21 cellular contexts compared by ENCODE assay signal in genomic region chr9:88645172-88645868, GRCh38.
DNase-seq lines count a peak whose midpoint lies in the region; ATAC-seq, FAIRE-seq and TF ChIP-seq lines count a peak whose summit lies in the region.
"Had no signal": no experiment of that assay in that cellular context is flagged by ENCODE, and none has a peak within 500 bp of the region (broad histone marks: within the 10 kb centered on the region; RNA-seq: fewer than 3 reads in every experiment).

No MANE protein-coding gene starts in this region.

- peak; percentile 90 for FAIRE-seq in endometrium (lab: Jason Lieb, UNC)

- no peak for TF ChIP-seq POLR2A in Peyer's patch (IDR thresholded peaks at IDR 0.05)

- no peaks in the 10 kb centered on the region for H3K4me1 ChIP-seq in aorta (ENCODE audit: control insufficient read depth in 1 of 2, insufficient read depth in 2 of 2, low read length in 2 of 2)
- no peaks in the 10 kb centered on the region for H3K4me1 ChIP-seq in Peyer's patch
- H3K4me1 ChIP-seq: gastrocnemius medialis had no signal

- no peaks in the 10 kb centered on the region for H3K36me3 Mint-ChIP-seq in mesothelial cell of epicardium
- H3K36me3 Mint-ChIP-seq: CD8-positive, alpha-beta memory T cell; stimulated activated effector memory CD8-positive, alpha-beta T cell treated with anti-CD3 and anti-CD28 coated beads, Interleukin-12 subunit alpha, Interleukin-12 subunit beta, amount 100 ng/mL, for 72 hours had no signal

- no peak for ATAC-seq in aorta (ENCODE audit: low FRiP score)
- ATAC-seq: gastrocnemius medialis; stimulated activated effector memory CD8-positive, alpha-beta T cell treated with anti-CD3 and anti-CD28 coated beads, Interleukin-12 subunit alpha, Interleukin-12 subunit beta, amount 100 ng/mL, for 72 hours had no signal

- TF ChIP-seq CTCF in LNCaP clone FGC (IDR thresholded peaks at IDR 0.05; ENCODE audit: control insufficient read depth, extremely low read depth, insufficient read depth) (no peak), mesothelial cell of epicardium (IDR thresholded peaks at IDR 0.05; ENCODE audit: unreplicated experiment) (no peak), Peyer's patch (IDR thresholded peaks at IDR 0.05) (no peak)

- WGBS in aorta, 2 donors: 60 to 63% methylated on average over 7 of the region's 7 CpGs

- peaks cover 3% of the 10 kb centered on the region for H3K4me1 Mint-ChIP-seq in mesothelial cell of epicardium
- H3K4me1 Mint-ChIP-seq: CD8-positive, alpha-beta memory T cell; stimulated activated effector memory CD8-positive, alpha-beta T cell treated with anti-CD3 and anti-CD28 coated beads, Interleukin-12 subunit alpha, Interleukin-12 subunit beta, amount 100 ng/mL, for 72 hours had no signal

- intact Hi-C loops in aorta (cut with DNase I): loop anchor here in 1 of 2 donors (5.0 kb wide), 1 partner anchor 38 kb away; no protein-coding TSS in a partner anchor

- no peak overlapping the region for H3K27ac ChIP-seq in aorta (ENCODE audit: low read depth in 1 of 2, low read length in 2 of 2)
- H3K27ac ChIP-seq in Peyer's patch: no peak overlapping the region
- H3K27ac ChIP-seq: gastrocnemius medialis had no signal

- H3K27me3 ChIP-seq in aorta (ENCODE audit: control insufficient read depth in 1 of 2, insufficient read depth in 2 of 2, low read length in 1 of 2) (no peaks in the 10 kb centered on the region), Peyer's patch (no peaks in the 10 kb centered on the region)
- H3K27me3 ChIP-seq: gastrocnemius medialis, thyroid gland had no signal

- H3K27ac Mint-ChIP-seq in mesothelial cell of epicardium: peak overlapping the region; percentile 85
- H3K27ac Mint-ChIP-seq: CD8-positive, alpha-beta memory T cell; stimulated activated effector memory CD8-positive, alpha-beta T cell treated with anti-CD3 and anti-CD28 coated beads, Interleukin-12 subunit alpha, Interleukin-12 subunit beta, amount 100 ng/mL, for 72 hours; T-helper 1 cell treated with Interleukin-12 subunit alpha and Interleukin-12 subunit beta and Interleukin-4 antibody, amounts not matched to agents 30 μg/mL and 1 μg/mL, for 36 hours had no signal

- H3K9me3 ChIP-seq in aorta (ENCODE audit: control insufficient read depth, low read length) (peaks cover 4% of the 10 kb centered on the region), Peyer's patch (no peaks in the 10 kb centered on the region)
- H3K9me3 ChIP-seq: gastrocnemius medialis, thyroid gland had no signal

- H3K9me3 Mint-ChIP-seq in mesothelial cell of epicardium: peaks cover 11% of the 10 kb centered on the region
- H3K9me3 Mint-ChIP-seq: stimulated activated effector memory CD8-positive, alpha-beta T cell treated with anti-CD3 and anti-CD28 coated beads, Interleukin-12 subunit alpha, Interleukin-12 subunit beta, amount 100 ng/mL, for 72 hours; T-helper 1 cell treated with Interleukin-12 subunit alpha and Interleukin-12 subunit beta and Interleukin-4 antibody, amounts not matched to agents 30 μg/mL and 1 μg/mL, for 36 hours had no signal

- H3K36me3 ChIP-seq in aorta (ENCODE audit: control insufficient read depth in 1 of 2, insufficient read depth in 2 of 2, low read length in 1 of 2) (no peaks in the 10 kb centered on the region), Peyer's patch (no peaks in the 10 kb centered on the region)
- H3K36me3 ChIP-seq: gastrocnemius medialis, thyroid gland had no signal

- H3K4me3 ChIP-seq in LNCaP clone FGC (ENCODE audit: low read depth, low read length): 0 out of 2 replicates have a peak overlapping the region, but pooled peaks have one; percentile 9
- H3K4me3 ChIP-seq in aorta (ENCODE audit: low read length in 2 of 2): no peak overlapping the region
- no peak overlapping the region for H3K4me3 ChIP-seq in Peyer's patch
- H3K4me3 ChIP-seq: coronary artery, gastrocnemius medialis, thyroid gland had no signal

- peaks cover 6% of the 10 kb centered on the region for H3K27me3 Mint-ChIP-seq in mesothelial cell of epicardium (ENCODE audit: low read depth)

- DNase-seq in EH (ENCODE audit: low read depth) (peak; percentile 54), LNCaP clone FGC (ENCODE audit: low read depth) (no peak), mesothelial cell of epicardium (ENCODE audit: low spot score in 2 of 2, unreplicated experiment in 2 of 2) (no peak), aorta (no peak), Peyer's patch (no peak), Ammon's horn (ENCODE audit: low spot score) (no peak)
- DNase-seq: activated CD4-positive, alpha-beta T cell treated with anti-CD3 and anti-CD28 coated beads, Interleukin-2, amount 50 U/mL, for 48 hours; activated gamma-delta T cell treated with Interleukin-2 at 50 U/mL for 16 hours; amygdala; CD8-positive, alpha-beta memory T cell; DND-41; gastrocnemius medialis; left cardiac atrium; NCI-H1105; NCI-H524; retina; thyroid gland had no signal

- H3K4me3 Mint-ChIP-seq in mesothelial cell of epicardium: no peak overlapping the region
- H3K4me3 Mint-ChIP-seq: CD8-positive, alpha-beta memory T cell; stimulated activated effector memory CD8-positive, alpha-beta T cell treated with anti-CD3 and anti-CD28 coated beads, Interleukin-12 subunit alpha, Interleukin-12 subunit beta, amount 100 ng/mL, for 72 hours; T-helper 1 cell treated with Interleukin-12 subunit alpha and Interleukin-12 subunit beta and Interleukin-4 antibody, amounts not matched to agents 30 μg/mL and 1 μg/mL, for 36 hours had no signal
